Comparison of ENCODE assay signal across 34 cellular contexts in the genomic region with DNA sequence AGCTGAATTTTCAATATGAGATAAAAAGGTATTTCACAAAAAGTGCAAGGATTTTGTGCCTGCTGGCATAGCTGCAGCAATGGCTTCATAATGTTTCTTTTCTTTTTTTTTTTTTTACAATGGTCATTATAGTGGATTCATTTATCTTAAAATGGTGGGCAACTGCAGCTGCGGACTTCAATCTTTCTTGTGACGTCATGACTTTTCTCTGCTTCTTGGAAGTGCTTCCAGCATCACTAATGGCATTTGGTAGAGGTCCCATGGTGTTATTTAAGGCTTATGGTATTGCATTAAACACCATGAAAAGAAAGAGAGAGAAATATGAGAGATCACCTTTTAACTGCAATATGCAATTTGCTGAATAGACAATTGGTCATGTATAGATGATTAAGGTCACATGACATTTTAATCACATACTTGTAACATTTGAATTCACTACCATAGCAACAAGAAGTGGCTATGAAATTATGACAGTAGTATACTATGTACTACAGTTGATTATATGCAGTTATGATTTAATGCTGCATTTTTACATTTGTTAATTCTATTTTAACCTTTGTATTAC.
"Had no signal": no experiment of that assay in that cellular context is flagged by ENCODE, and none has a peak within 500 bp of the region (broad histone marks: within the 10 kb centered on the region; RNA-seq: fewer than 3 reads in every experiment).

No MANE protein-coding gene starts in this region.

- H3K36me3 ChIP-seq: adrenal gland, colonic mucosa, esophagus squamous epithelium, gastroesophageal sphincter, heart right ventricle, WERI-Rb-1 had no signal

- FAIRE-seq: endothelial cell of umbilical vein had no signal

- H3K27ac Mint-ChIP-seq: activated B cell treated with CpG ODN at 0.5 μM for 24 hours; activated CD4-positive, alpha-beta memory T cell treated with anti-CD3 and anti-CD28 coated beads for 36 hours; activated CD4-positive, alpha-beta T cell treated with anti-CD3 and anti-CD28 coated beads, Interleukin-2, amount 10 ng/mL, durations not matched to agents 24 days and 14 days; activated CD8-positive, alpha-beta memory T cell treated with anti-CD3 and anti-CD28 coated beads, Interleukin-2, amount 10 ng/mL, durations not matched to agents 7 days and 5 days; activated CD8-positive, alpha-beta T cell treated with anti-CD3 and anti-CD28 coated beads, Interleukin-2, amount 10 ng/mL, durations not matched to agents 7 days and 5 days; activated naive CD4-positive, alpha-beta T cell treated with anti-CD3 and anti-CD28 coated beads for 36 hours; activated naive CD4-positive, alpha-beta T cell treated with anti-CD3 and anti-CD28 coated beads, Interleukin-2, amount 50 U/mL, for 24 hours; activated naive CD8-positive, alpha-beta T cell treated with anti-CD3 and anti-CD28 coated beads for 36 hours; activated naive CD8-positive, alpha-beta T cell treated with anti-CD3 and anti-CD28 coated beads, Interleukin-2, amount 50 U/mL, for 24 hours; activated T-helper 1 cell treated with anti-CD3 and anti-CD28 coated beads, Interleukin-12 subunit alpha, Interleukin-12 subunit beta, Interleukin-2, Interleukin-4 antibody, amounts not matched to agents 30 ng/mL and 10 ng/mL and 1 ng/mL, durations not matched to agents 14 hours and 24 hours and 36 hours; activated T-helper 2 cell treated with anti-CD3 and anti-CD28 coated beads, Interferon-gamma antibody, Interleukin-2, Interleukin-4, amounts not matched to agents 10 μg/mL and 5 μg/mL and 100 μg/mL, durations not matched to agents 14 hours and 24 hours and 36 hours; T-helper 17 cell; T-helper 2 cell treated with Interferon-gamma antibody and Interleukin-4, amounts not matched to agents 5 μg/mL and 100 μg/mL, for 36 hours had no signal

- H3K9me3 ChIP-seq: adrenal gland, body of pancreas, colonic mucosa, esophagus squamous epithelium, gastroesophageal sphincter had no signal

- H3K27me3 ChIP-seq: adrenal gland, body of pancreas, colonic mucosa, esophagus squamous epithelium, gastroesophageal sphincter, heart right ventricle had no signal

- H3K4me1 ChIP-seq: adrenal gland, body of pancreas, colonic mucosa, esophagus squamous epithelium, gastroesophageal sphincter, heart right ventricle had no signal

- H3K27ac ChIP-seq: adrenal gland, body of pancreas, colonic mucosa, epithelial cell of prostate, esophagus squamous epithelium, gastroesophageal sphincter, heart right ventricle, WERI-Rb-1 had no signal

- H3K4me1 Mint-ChIP-seq: activated B cell treated with CpG ODN at 0.5 μM for 24 hours; activated CD4-positive, alpha-beta T cell treated with anti-CD3 and anti-CD28 coated beads, Interleukin-2, amount 10 ng/mL, durations not matched to agents 24 days and 14 days; activated CD8-positive, alpha-beta memory T cell treated with anti-CD3 and anti-CD28 coated beads, Interleukin-2, amount 10 ng/mL, durations not matched to agents 7 days and 5 days; activated naive CD4-positive, alpha-beta T cell treated with anti-CD3 and anti-CD28 coated beads, Interleukin-2, amount 50 U/mL, for 24 hours; activated naive CD8-positive, alpha-beta T cell treated with anti-CD3 and anti-CD28 coated beads for 36 hours; activated naive CD8-positive, alpha-beta T cell treated with anti-CD3 and anti-CD28 coated beads, Interleukin-2, amount 50 U/mL, for 24 hours; T-helper 17 cell had no signal

- H3K4me3 Mint-ChIP-seq: activated B cell treated with CpG ODN at 0.5 μM for 24 hours; activated CD4-positive, alpha-beta memory T cell treated with anti-CD3 and anti-CD28 coated beads for 36 hours; activated CD4-positive, alpha-beta T cell treated with anti-CD3 and anti-CD28 coated beads, Interleukin-2, amount 10 ng/mL, durations not matched to agents 24 days and 14 days; activated CD8-positive, alpha-beta memory T cell treated with anti-CD3 and anti-CD28 coated beads, Interleukin-2, amount 10 ng/mL, durations not matched to agents 7 days and 5 days; activated CD8-positive, alpha-beta T cell treated with anti-CD3 and anti-CD28 coated beads, Interleukin-2, amount 10 ng/mL, durations not matched to agents 7 days and 5 days; activated naive CD4-positive, alpha-beta T cell treated with anti-CD3 and anti-CD28 coated beads for 36 hours; activated naive CD4-positive, alpha-beta T cell treated with anti-CD3 and anti-CD28 coated beads, Interleukin-2, amount 50 U/mL, for 24 hours; activated naive CD8-positive, alpha-beta T cell treated with anti-CD3 and anti-CD28 coated beads for 36 hours; activated naive CD8-positive, alpha-beta T cell treated with anti-CD3 and anti-CD28 coated beads, Interleukin-2, amount 50 U/mL, for 24 hours; activated T-helper 1 cell treated with anti-CD3 and anti-CD28 coated beads, Interleukin-12 subunit alpha, Interleukin-12 subunit beta, Interleukin-2, Interleukin-4 antibody, amounts not matched to agents 30 ng/mL and 10 ng/mL and 1 ng/mL, durations not matched to agents 14 hours and 24 hours and 36 hours; T-helper 17 cell; T-helper 2 cell treated with Interferon-gamma antibody and Interleukin-4, amounts not matched to agents 5 μg/mL and 100 μg/mL, for 36 hours had no signal

- DNase-seq: activated B cell treated with CpG ODN at 0.5 μM for 24 hours; activated CD4-positive, alpha-beta memory T cell treated with anti-CD3 and anti-CD28 coated beads for 36 hours; activated CD4-positive, alpha-beta T cell treated with anti-CD3 and anti-CD28 coated beads, Interleukin-2, amount 10 ng/mL, durations not matched to agents 24 days and 14 days; activated CD8-positive, alpha-beta memory T cell treated with anti-CD3 and anti-CD28 coated beads, Interleukin-2, amount 10 ng/mL, durations not matched to agents 7 days and 5 days; activated CD8-positive, alpha-beta memory T cell treated with anti-CD3 and anti-CD28 coated beads, Interleukin-2, amount 50 U/mL, for 4 hours; activated CD8-positive, alpha-beta T cell treated with anti-CD3 and anti-CD28 coated beads, Interleukin-2, amount 10 ng/mL, durations not matched to agents 7 days and 5 days; activated effector memory CD4-positive, alpha-beta T cell treated with anti-CD3 and anti-CD28 coated beads, Interleukin-2, amount 50 U/mL, for 16 hours; activated naive CD4-positive, alpha-beta T cell treated with anti-CD3 and anti-CD28 coated beads for 36 hours; activated naive CD8-positive, alpha-beta T cell treated with anti-CD3 and anti-CD28 coated beads for 36 hours; activated naive CD8-positive, alpha-beta T cell treated with anti-CD3 and anti-CD28 coated beads, Interleukin-2, amount 50 U/mL, for 24 hours; activated T-cell treated with anti-CD3 and anti-CD28 coated beads, Interleukin-2, amount 50 U/mL, for 1 hour; activated T-cell treated with anti-CD3 and anti-CD28 coated beads, Interleukin-2, amount 50 U/mL, for 48 hours; adrenal gland; amygdala; aorta; body of pancreas; central memory CD4-positive, alpha-beta T cell; cerebellar nuclear complex; colonic mucosa; effector CD8-positive, alpha-beta T cell; esophagus squamous epithelium; foreskin melanocyte; heart right ventricle; T-helper 17 cell; T1000; WERI-Rb-1 had no signal

- H3K36me3 Mint-ChIP-seq: activated CD4-positive, alpha-beta memory T cell treated with anti-CD3 and anti-CD28 coated beads for 36 hours; activated CD8-positive, alpha-beta memory T cell treated with anti-CD3 and anti-CD28 coated beads, Interleukin-2, amount 10 ng/mL, durations not matched to agents 7 days and 5 days; activated naive CD4-positive, alpha-beta T cell treated with anti-CD3 and anti-CD28 coated beads, Interleukin-2, amount 50 U/mL, for 24 hours; activated naive CD8-positive, alpha-beta T cell treated with anti-CD3 and anti-CD28 coated beads for 36 hours had no signal

- ATAC-seq: activated CD4-positive, CD25-positive, alpha-beta regulatory T cell treated with anti-CD3 and anti-CD28 coated beads, Interleukin-2, amount 50 U/mL, for 24 hours; activated CD8-positive, alpha-beta memory T cell treated with anti-CD3 and anti-CD28 coated beads, Interleukin-2, amount 10 ng/mL, durations not matched to agents 7 days and 5 days; activated CD8-positive, alpha-beta T cell treated with anti-CD3 and anti-CD28 coated beads, Interleukin-2, amount 10 ng/mL, durations not matched to agents 7 days and 5 days; activated naive CD8-positive, alpha-beta T cell treated with anti-CD3 and anti-CD28 coated beads, Interleukin-2, amount 50 U/mL, for 24 hours; body of pancreas; gastroesophageal sphincter; heart right ventricle; T-helper 17 cell had no signal

- H3K9me3 Mint-ChIP-seq: activated CD4-positive, alpha-beta T cell treated with anti-CD3 and anti-CD28 coated beads, Interleukin-2, amount 10 ng/mL, durations not matched to agents 24 days and 14 days; activated naive CD8-positive, alpha-beta T cell treated with anti-CD3 and anti-CD28 coated beads for 36 hours had no signal

- H3K4me3 ChIP-seq: adrenal gland, body of pancreas, colonic mucosa, esophagus squamous epithelium, gastroesophageal sphincter, heart right ventricle had no signal
